11 cellular contexts compared by ENCODE assay signal in genomic region chr12:52249041-52249461, GRCh38. TPM values are rescaled to one million over a fixed set of nuclear protein-coding genes. Genes with fewer than 3 reads are reported as not detected.
DNase-seq lines count a peak whose midpoint lies in the region; ATAC-seq and TF ChIP-seq lines count a peak whose summit lies in the region.
"Had no signal": no experiment of that assay in that cellular context is flagged by ENCODE, and none has a peak within 500 bp of the region (broad histone marks: within the 10 kb centered on the region; RNA-seq: fewer than 3 reads in every experiment).

No MANE protein-coding gene starts in this region.

- H3K4me3 Mint-ChIP-seq in T-helper 1 cell treated with Interleukin-12 subunit alpha and Interleukin-12 subunit beta and Interleukin-4 antibody, amounts not matched to agents 30 μg/mL and 1 μg/mL, for 36 hours = peak overlapping the region; percentile 67
- H3K4me3 Mint-ChIP-seq in MCF 10A (ENCODE audit: unreplicated experiment) = no peak overlapping the region
- H3K4me3 Mint-ChIP-seq: naive B cell had no signal

- POLR2A ChIA-PET in MCF 10A (lab: Yijun Ruan, JAX) = interaction anchor here (0.7 to 1.5 kb wide), 3 partner anchors 30 to 461 kb away, joined by 3 to 4 read pairs (median 3); no protein-coding TSS in a partner anchor

- peaks cover 10 to 14% of the 10 kb centered on the region in 2 donors for H3K4me1 ChIP-seq in left lung
- peaks cover 33% of the 10 kb centered on the region for H3K4me1 ChIP-seq in stomach smooth muscle (ENCODE audit: control insufficient read depth, insufficient read depth, low read length)

- H3K27ac ChIP-seq in left lung (peak overlapping the region in 1 of 2 donors; percentile 53), stomach smooth muscle (ENCODE audit: low read length) (peak overlapping the region; percentile 66)

- peak overlapping the region; percentile 22 to 29 for H3K9ac ChIP-seq in stomach smooth muscle (ENCODE audit: low read length in 2 of 2)

- intact Hi-C loops in MCF 10A (cut with micrococcal nuclease) (no loop called here), left lung (cut with DNase I) (no loop called here)

- H3K27me3 Mint-ChIP-seq in T-helper 1 cell treated with Interleukin-12 subunit alpha and Interleukin-12 subunit beta and Interleukin-4 antibody, amounts not matched to agents 30 μg/mL and 1 μg/mL, for 36 hours (ENCODE audit: low read depth) = peaks cover 7% of the 10 kb centered on the region
- no peaks in the 10 kb centered on the region for H3K27me3 Mint-ChIP-seq in MCF 10A (ENCODE audit: insufficient read depth, unreplicated experiment)

- H3K4me3 ChIP-seq in left lung (no peak overlapping the region), stomach smooth muscle (ENCODE audit: low read length in 2 of 2) (peak overlapping the region in 1 of 2 donors; percentile 22)

- H3K9me3 ChIP-seq in left lung (no peaks in the 10 kb centered on the region), stomach smooth muscle (ENCODE audit: control insufficient read depth in 2 of 2, low read length in 2 of 2) (no peaks in the 10 kb centered on the region)

- DNase-seq in T-helper 1 cell (no peak), MCF 10A (ENCODE audit: unreplicated experiment) (peak; percentile 58), left lung (peak in 1 of 2 donors; percentile 74), NCI-H345 (lab: John Stamatoyannopoulos, UW) (no peak), NCI-H1417 (lab: John Stamatoyannopoulos, UW) (no peak)
- DNase-seq: DMS79, naive B cell, T1000 had no signal

- H3K36me3 ChIP-seq in left lung (peaks cover 0 to 8% of the 10 kb centered on the region in 2 donors), stomach smooth muscle (ENCODE audit: control insufficient read depth in 2 of 2, insufficient read depth in 2 of 2, low read length in 2 of 2) (no peaks in the 10 kb centered on the region)

- CTCF ChIA-PET in MCF 10A (lab: Yijun Ruan, JAX) = interaction anchor here (0.6 to 0.9 kb wide), 2 partner anchors 92 to 126 kb away, joined by 3 read pairs; no protein-coding TSS in a partner anchor

- peaks cover 12 to 59% of the 10 kb centered on the region in 2 donors for H3K27me3 ChIP-seq in left lung
- H3K27me3 ChIP-seq in stomach smooth muscle (ENCODE audit: control insufficient read depth in 1 of 2, insufficient read depth in 2 of 2, low read length in 2 of 2) = peaks cover 0 to 2% of the 10 kb centered on the region in 2 donors

- peaks cover 58% of the 10 kb centered on the region for H3K36me3 Mint-ChIP-seq in T-helper 1 cell treated with Interleukin-12 subunit alpha and Interleukin-12 subunit beta and Interleukin-4 antibody, amounts not matched to agents 30 μg/mL and 1 μg/mL, for 36 hours (ENCODE audit: low read depth)
- H3K36me3 Mint-ChIP-seq in MCF 10A (ENCODE audit: insufficient read depth, unreplicated experiment) = peaks cover 78% of the 10 kb centered on the region
- H3K36me3 Mint-ChIP-seq: naive B cell had no signal

- H3K9me3 Mint-ChIP-seq in T-helper 1 cell treated with Interleukin-12 subunit alpha and Interleukin-12 subunit beta and Interleukin-4 antibody, amounts not matched to agents 30 μg/mL and 1 μg/mL, for 36 hours = no peaks in the 10 kb centered on the region
- H3K9me3 Mint-ChIP-seq in MCF 10A (ENCODE audit: unreplicated experiment) = no peaks in the 10 kb centered on the region

- peak overlapping the region; percentile 85 for H3K27ac Mint-ChIP-seq in T-helper 1 cell treated with Interleukin-12 subunit alpha and Interleukin-12 subunit beta and Interleukin-4 antibody, amounts not matched to agents 30 μg/mL and 1 μg/mL, for 36 hours
- peak overlapping the region; percentile 99 for H3K27ac Mint-ChIP-seq in MCF 10A (ENCODE audit: low read depth, unreplicated experiment)
- H3K27ac Mint-ChIP-seq: naive B cell had no signal

- ATAC-seq in left lung = peak; percentile 54
- no peak for ATAC-seq in GM19463 (IDR thresholded peaks at IDR 0.05; ENCODE audit: unreplicated experiment)

- H3K4me1 Mint-ChIP-seq in T-helper 1 cell treated with Interleukin-12 subunit alpha and Interleukin-12 subunit beta and Interleukin-4 antibody, amounts not matched to agents 30 μg/mL and 1 μg/mL, for 36 hours (ENCODE audit: low read depth) = peaks cover 75% of the 10 kb centered on the region
- H3K4me1 Mint-ChIP-seq in MCF 10A (ENCODE audit: insufficient read depth, unreplicated experiment) = peaks cover 40% of the 10 kb centered on the region

- TF ChIP-seq CTCF in MCF 10A (IDR thresholded peaks at IDR 0.05; ENCODE audit: unreplicated experiment) (no peak), left lung (IDR thresholded peaks at IDR 0.05) (no peak)

- no TSS peak for BruUV-seq in MCF 10A (replicated peaks; lab: Mats Ljungman, UMichigan)

RNA-seq across cellular contexts. Expression of gene KRT7, which starts 16.0 kb away (rescaled TPM):
- 2,379 and 3,360 TPM in 2 replicates for total RNA-seq in MCF 10A (2022)
- 1,000 to 10,000 TPM; 1,945 to 1,968 TPM for total RNA-seq in left lung

RNA-seq across cellular contexts. Expression of gene KRT86, which starts 25.4 kb away (rescaled TPM):
- total RNA-seq in MCF 10A (2022) = 37.8 and 45.1 TPM in 2 replicates
- total RNA-seq in left lung = 1 to 10 TPM in 1 of 2 donors, under 1 TPM in 1; 0.97 to 1.7 TPM

RNA-seq across cellular contexts. Expression of gene KRT81, which starts 42.3 kb away (rescaled TPM):
- total RNA-seq in MCF 10A (2022) = 2,023 and 2,244 TPM in 2 replicates
- not detected for total RNA-seq in left lung

RNA-seq across cellular contexts. Expression of gene KRT80, which starts 57.2 kb away (rescaled TPM):
- total RNA-seq in MCF 10A (2022) = 27.4 and 52.3 TPM in 2 replicates
- total RNA-seq in left lung = 10 to 100 TPM; 27.6 to 30.1 TPM

Comparison
In these comparisons a context has a peak if more than half of its experiments do, and no peak if none do; other contexts are left out.
1. RNA of gene KRT86, which starts 25.4 kb away (total RNA-seq): 37.8 to 45.1 TPM in MCF 10A; 0.97 to 1.7 TPM in left lung; every median in the first group is over 10 times any median in the second.
2. RNA of gene KRT81, which starts 42.3 kb away (total RNA-seq): 2,023 to 2,244 TPM in MCF 10A; not detected in left lung; every median in the first group is over 1,000 times any median in the second.